Comparison of ENCODE assay signal across 11 cellular contexts in the genomic region with DNA sequence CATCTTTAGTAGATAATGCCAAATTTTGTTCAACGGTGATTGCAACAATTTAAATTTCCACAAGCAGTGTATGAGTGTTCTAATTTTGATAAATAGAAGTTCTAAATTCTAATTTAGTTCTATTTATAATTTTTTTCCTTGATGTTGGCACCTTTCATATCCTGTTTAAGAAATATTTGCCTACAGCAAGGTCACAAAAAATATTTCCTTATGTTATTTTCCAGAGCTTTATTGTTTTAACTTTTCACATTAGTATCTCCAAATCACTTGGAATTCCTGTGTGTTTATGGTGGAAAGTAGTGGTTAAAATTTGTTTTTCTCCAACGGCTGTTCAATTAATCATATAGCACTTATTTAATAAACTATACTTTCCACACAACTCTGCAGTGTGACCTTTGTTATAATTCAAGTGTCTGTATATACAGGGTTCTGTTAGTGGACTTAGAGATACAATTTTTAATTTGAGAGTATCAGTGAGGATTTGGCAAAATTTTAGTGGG.
"Had no signal": no experiment of that assay in that cellular context is flagged by ENCODE, and none has a peak within 500 bp of the region (broad histone marks: within the 10 kb centered on the region; RNA-seq: fewer than 3 reads in every experiment).

No MANE protein-coding gene starts in this region.

- H3K4me3 Mint-ChIP-seq: GM23338, H9, HFFc6 had no signal

- H3K27ac ChIP-seq: GM23248 had no signal

- H3K9me3 Mint-ChIP-seq: GM23338, H9, HFFc6 had no signal

- H3K4me2 ChIP-seq: GM23338 had no signal

- ATAC-seq: GM23338, HCT116 had no signal

- H3K4me3 ChIP-seq: GM23248, GM23338, HAP-1 had no signal

- H3K4me1 Mint-ChIP-seq: GM23338 had no signal

- DNase-seq: GM23248, GOT3, H7, H9, HCEC 1CT, HFFc6 had no signal

- H3K9ac ChIP-seq: GM23248 had no signal

- H2AFZ ChIP-seq: GM23248, GM23338 had no signal

- FAIRE-seq: H1, H54 had no signal

- H3K27ac Mint-ChIP-seq: GM23338, H9, HFFc6 had no signal

- H3K36me3 ChIP-seq: HAP-1 had no signal
